In genomic region chr9:84140535-84141101, GRCh38 we compare ENCODE assay signal across 7 cellular contexts.
DNase-seq lines count a peak whose midpoint lies in the region; ATAC-seq and TF ChIP-seq lines count a peak whose summit lies in the region.

No MANE protein-coding gene starts in this region.

- TF ChIP-seq POLR2A in esophagus muscularis mucosa (IDR thresholded peaks at IDR 0.05; ENCODE audit: low read depth) = no peak

- no peaks in the 10 kb centered on the region for H3K36me3 ChIP-seq in esophagus muscularis mucosa

- WGBS in esophagus muscularis mucosa = 18% methylated on average over 29 of the region's 41 CpGs

- H3K27ac Mint-ChIP-seq in HFFc6 (no peak overlapping the region), WTC11 (no peak overlapping the region), nephron progenitor cell (no peak overlapping the region)

- POLR2A ChIA-PET in WTC11 (lab: Charles Lee) = no interaction called here

- TF ChIP-seq EP300 in esophagus muscularis mucosa (IDR thresholded peaks at IDR 0.05) = no peak

- peaks cover 0 to 52% (median 23%) of the 10 kb centered on the region in 4 donors for H3K27me3 ChIP-seq in esophagus muscularis mucosa
- peaks cover 51% of the 10 kb centered on the region for H3K27me3 ChIP-seq in foreskin keratinocyte

- intact Hi-C loops in esophagus muscularis mucosa (cut with DNase I) = no loop called here

- CTCF ChIA-PET in WTC11 (lab: Charles Lee) = interaction anchor here (2.6 kb wide), 1 partner anchor 33 kb away, joined by 7 read pairs; no protein-coding TSS in a partner anchor

- ATAC-seq in WTC11 (peak; percentile 92), foreskin keratinocyte (no peak)

- H3K4me1 ChIP-seq in esophagus muscularis mucosa (peaks cover 6 to 24% (median 15%) of the 10 kb centered on the region in 4 donors), foreskin keratinocyte (no peaks in the 10 kb centered on the region)

- TF ChIP-seq CTCF in HFFc6 (IDR thresholded peaks at IDR 0.05) (no peak), WTC11 (IDR thresholded peaks at IDR 0.05) (no peak), esophagus muscularis mucosa (IDR thresholded peaks at IDR 0.05) (no peak), nephron progenitor cell (IDR thresholded peaks at IDR 0.05) (no peak), foreskin keratinocyte (conservative IDR thresholded peaks at IDR 0.05) (no peak)

- peak overlapping the region; percentile 66 for H3K4me3 Mint-ChIP-seq in HFFc6
- peak overlapping the region; percentile 83 for H3K4me3 Mint-ChIP-seq in WTC11
- H3K4me3 Mint-ChIP-seq in nephron progenitor cell = peak overlapping the region; percentile 83

- H3K27ac ChIP-seq in esophagus muscularis mucosa (replicated peaks in 1 of 4) (no peak overlapping the region), foreskin keratinocyte (no peak overlapping the region)

- H3K9me3 Mint-ChIP-seq in HFFc6 = no peaks in the 10 kb centered on the region
- H3K9me3 Mint-ChIP-seq in WTC11 = peaks cover 3% of the 10 kb centered on the region; the same call in 1 of the 2 replicates
- no peaks in the 10 kb centered on the region for H3K9me3 Mint-ChIP-seq in nephron progenitor cell

- no peak for DNase-seq in HFFc6
- DNase-seq in WTC11 (ENCODE audit: low spot score) = peak; percentile 63
- no peak for DNase-seq in esophagus muscularis mucosa (ENCODE audit: extremely low spot score)
- peak; percentile 52 for DNase-seq in nephron progenitor cell
- no peak for DNase-seq in foreskin keratinocyte
- no peak for DNase-seq in T1000 (lab: John Stamatoyannopoulos, UW)
- DNase-seq in cerebellar nuclear complex (lab: John Stamatoyannopoulos, UW) = no peak

- H3K9me3 ChIP-seq in esophagus muscularis mucosa = no peaks in the 10 kb centered on the region

- H3K4me1 Mint-ChIP-seq in HFFc6 (ENCODE audit: low read depth) (peaks cover 27% of the 10 kb centered on the region), WTC11 (peaks cover 38% of the 10 kb centered on the region), nephron progenitor cell (peaks cover 34% of the 10 kb centered on the region)

- H3K27me3 Mint-ChIP-seq in HFFc6 (ENCODE audit: insufficient read depth) (peaks cover 13% of the 10 kb centered on the region), WTC11 (ENCODE audit: low read depth) (peaks cover 48% of the 10 kb centered on the region), nephron progenitor cell (ENCODE audit: low read depth, poor library complexity) (peaks cover 77% of the 10 kb centered on the region)

- peak overlapping the region; percentile 42 to 56 (median 44) for H3K4me3 ChIP-seq in esophagus muscularis mucosa

- no peaks in the 10 kb centered on the region for H3K36me3 Mint-ChIP-seq in HFFc6 (ENCODE audit: low read depth)
- no peaks in the 10 kb centered on the region for H3K36me3 Mint-ChIP-seq in WTC11
- H3K36me3 Mint-ChIP-seq in nephron progenitor cell (ENCODE audit: low read depth) = no peaks in the 10 kb centered on the region

TF ChIP-seq in WTC11, 78 proteins besides CTCF, POLR2A, EP300 and RAD21:
- TF ChIP-seq FOXP1 (CRISPR knock-in tag; IDR thresholded peaks at IDR 0.05; ENCODE audit: borderline replicate concordance) = 0 out of 2 replicates have a peak, but pooled peaks have one; percentile 58
- TF ChIP-seq ZNF281 (CRISPR knock-in tag; IDR thresholded peaks at IDR 0.05) = no peak
- TF ChIP-seq E2F1 (CRISPR knock-in tag; IDR thresholded peaks at IDR 0.05) = no peak
- TF ChIP-seq MAX (CRISPR knock-in tag; IDR thresholded peaks at IDR 0.05) = peak; percentile 66
- 0 out of 2 replicates have a peak, but pooled peaks have one; percentile 31 for TF ChIP-seq ZNF532 (CRISPR knock-in tag; IDR thresholded peaks at IDR 0.05; ENCODE audit: borderline replicate concordance)
TF ChIP-seq in WTC11: peak in this region for 3.

Comparison
In these comparisons a context has a peak if more than half of its experiments do, and no peak if none do; other contexts are left out.
1. DNase-seq: peak in WTC11 (single experiment) and nephron progenitor cell (single experiment); none in HFFc6 (single experiment), esophagus muscularis mucosa (single experiment), foreskin keratinocyte (0 of 2), T1000 (single experiment) and cerebellar nuclear complex (0 of 2).
2. Peak in every context shown above with its lines, with median percentiles within 50 percentile points of each other: H3K4me3 Mint-ChIP-seq.